Comparison of ENCODE assay signal across 10 cellular contexts in genomic region chr19:51726049-51726448, GRCh38. TPM values are rescaled to one million over a fixed set of nuclear protein-coding genes. Genes with fewer than 3 reads are reported as not detected.
DNase-seq lines count a peak whose midpoint lies in the region; ATAC-seq, FAIRE-seq and TF ChIP-seq lines count a peak whose summit lies in the region.
"Had no signal": no experiment of that assay in that cellular context is flagged by ENCODE, and none has a peak within 500 bp of the region (broad histone marks: within the 10 kb centered on the region; RNA-seq: fewer than 3 reads in every experiment).

No MANE protein-coding gene starts in this region.

- peaks cover 10% of the 10 kb centered on the region for H3K36me3 Mint-ChIP-seq in WTC11

- peak; percentile 90 for DNase-seq in Caki2 (ENCODE audit: low read depth)
- peak; percentile 40 for DNase-seq in WTC11 (ENCODE audit: low spot score)
- DNase-seq in head of caudate nucleus: peak; percentile 15 to 91 (median 74)
- peak; percentile 34 to 84 (median 74) for DNase-seq in ovary
- DNase-seq in SKM-1 (lab: John Stamatoyannopoulos, UW; ENCODE audit: unreplicated experiment): no peak
- DNase-seq in GM19239 (ENCODE audit: insufficient read length, low spot score): no peak
- DNase-seq in activated CD8-positive, alpha-beta memory T cell treated with anti-CD3 and anti-CD28 coated beads, Interleukin-2, amount 50 U/mL, for 4 hours: no peak
- DNase-seq in NAMALWA (ENCODE audit: low spot score): no peak

- peaks cover 10% of the 10 kb centered on the region for H3K9me3 Mint-ChIP-seq in WTC11

- H3K4me1 Mint-ChIP-seq in WTC11: peaks cover 34% of the 10 kb centered on the region

- H3K36me3 ChIP-seq in ovary: no peaks in the 10 kb centered on the region
- H3K36me3 ChIP-seq: tibial nerve had no signal

- H3K4me1 ChIP-seq in ovary (ENCODE audit: insufficient read depth): peaks cover 2% of the 10 kb centered on the region

- H3K27ac Mint-ChIP-seq in WTC11: no peak overlapping the region

- H3K27me3 Mint-ChIP-seq in WTC11 (ENCODE audit: low read depth): peaks cover 29% of the 10 kb centered on the region

- FAIRE-seq in GM19239 (lab: Jason Lieb, UNC): no peak

- H3K4me3 Mint-ChIP-seq in WTC11: no peak overlapping the region

- WGBS in ovary, 3 donors: 13 to 17% (median 13%) methylated on average over 11 to 14 of the region's 14 CpGs

- no peak overlapping the region for H3K4me3 ChIP-seq in ovary
- H3K4me3 ChIP-seq: tibial nerve had no signal

- no peaks in the 10 kb centered on the region for H3K27me3 ChIP-seq in ovary

- no peak for TF ChIP-seq EP300 in ovary (IDR thresholded peaks at IDR 0.05)

- ATAC-seq in WTC11: peak; percentile 67

- H3K9me3 ChIP-seq in ovary: no peaks in the 10 kb centered on the region

- TF ChIP-seq CTCF in WTC11 (IDR thresholded peaks at IDR 0.05): no peak
- no peak for TF ChIP-seq CTCF in ovary (IDR thresholded peaks at IDR 0.05)

- TF ChIP-seq POLR2A in ovary (IDR thresholded peaks at IDR 0.05): peak; percentile 38

- in situ Hi-C loops in Caki2 (cut with HindIII; ENCODE audit: low pct_unique_long_range_greater_than_20kb, low sequenced_read_pairs): no loop called here

- POLR2A ChIA-PET in WTC11 (lab: Charles Lee): no interaction called here

- intact Hi-C loops in head of caudate nucleus (cut with DNase I): no loop called here
- intact Hi-C loops in ovary (cut with DNase I): no loop called here

- CTCF ChIA-PET in WTC11 (lab: Charles Lee): interaction anchor here (0.7 to 2.0 kb wide), 5 partner anchors 14 to 72 kb away, joined by 3 to 7 read pairs (median 5); no protein-coding TSS in a partner anchor

- H3K27ac ChIP-seq in ovary: peak overlapping the region in 1 of 2 donors; percentile 30
- H3K27ac ChIP-seq: tibial nerve had no signal

TF ChIP-seq in WTC11, 78 proteins besides CTCF, POLR2A, EP300 and RAD21:
- TF ChIP-seq GRHL2 (CRISPR knock-in tag; IDR thresholded peaks at IDR 0.05; ENCODE audit: insufficient replicate concordance, severe bottlenecking): no peak
- TF ChIP-seq ATF6 (CRISPR knock-in tag; IDR thresholded peaks at IDR 0.05): no peak

RNA-seq across cellular contexts. Expression of gene HAS1, which starts 2.3 kb away (rescaled TPM):
- total RNA-seq in Caki2 (2014; rRNA removed; shearing (Covaris generic); ENCODE audit: low replicate concordance): not detected in 2 replicates
- total RNA-seq in WTC11 (2021) (0.73 to 1.0 TPM (median 1.0 TPM) in 3 replicates), ovary (100 to 1,000 TPM in 1 of 7 donors, 10 to 100 TPM in 3, 1 to 10 TPM in 3; 1.8 to 385 (median 15.3) TPM)
- polyA plus RNA-seq in ovary: 1 to 10 TPM; 1.0 to 7.5 TPM
- total RNA-seq: pulmonary artery endothelial cell had no signal

RNA-seq across cellular contexts. Expression of gene FPR1, which starts 25.6 kb away (rescaled TPM):
- not detected in 2 replicates for total RNA-seq in Caki2 (2014; rRNA removed; shearing (Covaris generic); ENCODE audit: low replicate concordance)
- total RNA-seq in WTC11 (2021): 0.72 TPM in 1 of 3 replicates, not detected in the others
- 10 to 100 TPM in 1 of 7 donors, 1 to 10 TPM in 6; 1.8 to 18.2 (median 3.6) TPM for total RNA-seq in ovary
- 10 to 100 TPM in 1 of 2 donors, 1 to 10 TPM in 1; 1.1 to 11.0 TPM for polyA plus RNA-seq in ovary
- total RNA-seq: pulmonary artery endothelial cell had no signal

RNA-seq across cellular contexts. Expression of gene SPACA6, which starts 32.9 kb away (rescaled TPM):
- total RNA-seq in Caki2 (2014; rRNA removed; shearing (Covaris generic); ENCODE audit: low replicate concordance): 2.1 and 4.9 TPM in 2 replicates
- total RNA-seq in WTC11 (2021): 9.3 to 13.3 TPM (median 9.8 TPM) in 3 replicates
- 10 to 100 TPM; 30.3 to 93.2 (median 50.3) TPM for total RNA-seq in ovary
- 10 to 100 TPM in 1 of 2 donors, 1 to 10 TPM in 1; 6.4 to 27.4 TPM for polyA plus RNA-seq in ovary

RNA-seq across cellular contexts. Expression of gene FPR2, which starts 34.9 kb away (rescaled TPM):
- 1.1 TPM in 1 of 2 replicates, not detected in the other for total RNA-seq in Caki2 (2014; rRNA removed; shearing (Covaris generic); ENCODE audit: low replicate concordance)
- 0.30 to 0.71 TPM (median 0.31 TPM) in 3 replicates for total RNA-seq in WTC11 (2021)
- total RNA-seq in ovary: 1 to 10 TPM in 3 of 7 donors, under 1 TPM in 4; 0.23 to 2.4 (median 0.95) TPM
- 1 to 10 TPM in 1 of 2 donors, under 1 TPM in 1; 0.21 to 1.1 TPM for polyA plus RNA-seq in ovary
- total RNA-seq: pulmonary artery endothelial cell had no signal

Comparison
In these comparisons a context has a peak if more than half of its experiments do, and no peak if none do; other contexts are left out.
1. DNase-seq: peak in Caki2 (single experiment), WTC11 (single experiment), head of caudate nucleus (42 of 42) and ovary (5 of 5); none in SKM-1 (single experiment), GM19239 (single experiment), activated CD8-positive, alpha-beta memory T cell treated with anti-CD3 and anti-CD28 coated beads, Interleukin-2, amount 50 U/mL, for 4 hours (single experiment) and NAMALWA (single experiment).